Comparison of ENCODE assay signal across 22 cellular contexts in the genomic region with DNA sequence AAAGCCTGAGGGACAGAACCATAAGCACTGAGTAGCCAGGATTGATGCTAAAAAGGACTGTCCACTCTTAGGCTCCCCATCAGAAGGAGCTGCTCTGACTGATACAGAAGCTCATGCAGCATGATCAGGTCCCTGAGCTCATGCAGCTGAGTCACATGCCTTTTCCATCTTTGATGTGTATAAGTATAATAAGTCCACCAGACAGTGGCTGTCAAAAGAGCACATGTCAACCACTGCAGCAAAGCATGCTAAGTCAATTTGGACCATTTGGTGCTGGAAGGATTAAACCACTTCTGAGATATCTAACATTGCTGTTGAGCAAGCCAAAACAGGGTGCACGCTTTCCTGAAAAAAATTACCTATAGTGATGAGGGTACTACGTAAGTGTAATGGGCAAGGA.
"Had no signal": no experiment of that assay in that cellular context is flagged by ENCODE, and none has a peak within 500 bp of the region (broad histone marks: within the 10 kb centered on the region; RNA-seq: fewer than 3 reads in every experiment).

No MANE protein-coding gene starts in this region.

- H3K27ac ChIP-seq: colonic mucosa, epithelial cell of prostate, esophagus squamous epithelium, gastrocnemius medialis, left lung, lower lobe of right lung had no signal

- H3K9me3 ChIP-seq: colonic mucosa, esophagus squamous epithelium, gastrocnemius medialis, heart right ventricle, left lung, lower lobe of right lung, mucosa of descending colon had no signal

- DNase-seq: colonic mucosa; cortex of kidney; effector CD8-positive, alpha-beta T cell; effector memory CD8-positive, alpha-beta T cell; endodermal cell; erythroblast; esophagus squamous epithelium; foreskin fibroblast; foreskin melanocyte; gastrocnemius medialis; glutamatergic neuron; head of caudate nucleus; heart right ventricle; hippocampal formation; left cardiac atrium; left lung; lower lobe of right lung; mesenchymal stem cell; mucosa of descending colon; naive B cell had no signal

- H3K27me3 ChIP-seq: colonic mucosa, gastrocnemius medialis had no signal

- H3K4me3 ChIP-seq: colonic mucosa, esophagus squamous epithelium, gastrocnemius medialis, heart right ventricle, left lung, lower lobe of right lung, mucosa of descending colon had no signal

- H3K36me3 ChIP-seq: colonic mucosa, esophagus squamous epithelium, gastrocnemius medialis, left lung, lower lobe of right lung had no signal

- ATAC-seq: effector memory CD8-positive, alpha-beta T cell; esophagus mucosa; gastrocnemius medialis; heart right ventricle; left cardiac atrium; left lung; lower lobe of right lung; mucosa of descending colon had no signal

- H3K4me1 ChIP-seq: left lung had no signal
